ENCODE assay signal across 8 cellular contexts in genomic region chr7:127585044-127585953, GRCh38. TPM values are rescaled to one million over a fixed set of nuclear protein-coding genes. Genes with fewer than 3 reads are reported as not detected.
DNase-seq lines count a peak whose midpoint lies in the region; ATAC-seq and TF ChIP-seq lines count a peak whose summit lies in the region.

TSS of gene GCC1 (minus strand) at chr7:127585596. CDS start at chr7:127585182, 414 bp downstream.

- H3K27ac Mint-ChIP-seq in activated T-cell treated with anti-CD3 and anti-CD28 coated beads, Interleukin-2, amount 50 U/mL, for 24 hours: peak within 1 kb of the TSS; percentile 93

- intact Hi-C loops in PC-3 (cut with micrococcal nuclease): loop anchor here (5.0 kb wide), 1 partner anchor 82 kb away; no protein-coding TSS in a partner anchor

- BruUV-seq in PC-3 (replicated peaks; lab: Mats Ljungman, UMichigan): TSS peak; percentile 42

- H3K4me3 ChIP-seq in PC-3 (ENCODE audit: low read length) (peak within 1 kb of the TSS; percentile 90), muscle layer of colon (ENCODE audit: low read depth in 1 of 2, low read length in 2 of 2) (peak within 1 kb of the TSS; percentile 64 to 81)

- CTCF ChIA-PET in PC-3 (lab: Charles Lee): interaction anchor here (0.6 kb wide), 1 partner anchor 193 kb away, joined by 4 read pairs; the partner anchor contains the start of gene ZNF800

- H3K9me2 ChIP-seq in PC-3 (replicated peaks; ENCODE audit: low read length): no peaks in the 10 kb centered on the region

- H3K4me1 Mint-ChIP-seq in activated T-cell treated with anti-CD3 and anti-CD28 coated beads, Interleukin-2, amount 50 U/mL, for 24 hours (ENCODE audit: low read depth): peaks cover 77% of the 10 kb centered on the region

- H3K79me2 ChIP-seq in PC-3 (ENCODE audit: low read length): peaks cover 64% of the 10 kb centered on the region

- H3K9ac ChIP-seq in PC-3 (ENCODE audit: low read length) (peak within 1 kb of the TSS; percentile 90), muscle layer of colon (ENCODE audit: low read length) (peak within 1 kb of the TSS; percentile 62)

- H3K27ac ChIP-seq in PC-3 (ENCODE audit: low read length): peak within 1 kb of the TSS; percentile 46
- peak within 1 kb of the TSS; percentile 90 for H3K27ac ChIP-seq in muscle layer of colon (ENCODE audit: low read depth, low read length)

- H3F3A ChIP-seq in PC-3 (ENCODE audit: low read length, unreplicated experiment): no peaks in the 10 kb centered on the region

- TF ChIP-seq POLR2A in erythroblast (IDR thresholded peaks at IDR 0.05; ENCODE audit: low read length): peak; percentile 89

- H3K4me1 ChIP-seq in PC-3 (ENCODE audit: insufficient read depth, low read length) (peaks cover 27% of the 10 kb centered on the region), muscle layer of colon (ENCODE audit: insufficient read depth, low read length) (peaks cover 66% of the 10 kb centered on the region)

- peaks cover 27% of the 10 kb centered on the region for H4K20me1 ChIP-seq in PC-3 (ENCODE audit: low read length)

- no peaks in the 10 kb centered on the region for H3K27me3 Mint-ChIP-seq in activated T-cell treated with anti-CD3 and anti-CD28 coated beads, Interleukin-2, amount 50 U/mL, for 24 hours

- POLR2A ChIA-PET in PC-3 (lab: Charles Lee; ENCODE audit: unreplicated experiment): interaction anchor here (0.6 to 0.7 kb wide), 3 partner anchors 82 to 1155 kb away, joined by 4 to 5 read pairs (median 4); no protein-coding TSS in a partner anchor

- TF ChIP-seq CTCF in PC-3 (conservative IDR thresholded peaks at IDR 0.05; ENCODE audit: low read depth, low read length): no peak

- H3K9me3 Mint-ChIP-seq in activated T-cell treated with anti-CD3 and anti-CD28 coated beads, Interleukin-2, amount 50 U/mL, for 24 hours: no peaks in the 10 kb centered on the region

- H3K4me3 Mint-ChIP-seq in activated T-cell treated with anti-CD3 and anti-CD28 coated beads, Interleukin-2, amount 50 U/mL, for 24 hours: peak within 1 kb of the TSS; percentile 91

- ATAC-seq in GM21528 (IDR thresholded peaks at IDR 0.05; ENCODE audit: low FRiP score, unreplicated experiment) (peak; percentile 86), PC-3 (peak; percentile 67)

- peak within 1 kb of the TSS; percentile 99 for H3K4me2 ChIP-seq in PC-3 (ENCODE audit: low read length)

- H2AFZ ChIP-seq in PC-3 (ENCODE audit: low read length): peak within 1 kb of the TSS; percentile 84

- peaks cover 54% of the 10 kb centered on the region for H3K36me3 Mint-ChIP-seq in activated T-cell treated with anti-CD3 and anti-CD28 coated beads, Interleukin-2, amount 50 U/mL, for 24 hours (ENCODE audit: low read depth)

- H3K9me3 ChIP-seq in PC-3 (ENCODE audit: low read length): no peaks in the 10 kb centered on the region
- H3K9me3 ChIP-seq in muscle layer of colon (ENCODE audit: low read length): no peaks in the 10 kb centered on the region

- DNase-seq in DMS153 (lab: John Stamatoyannopoulos, UW) (peak; percentile 55), HuH-7.5 (ENCODE audit: low spot score) (peak; percentile 89), PC-3 (peak; percentile 90), erythroblast (lab: John Stamatoyannopoulos, UW) (peak; percentile 93 to 96)
- peak; percentile 99 for DNase-seq in activated T-cell treated with anti-CD3 and anti-CD28 coated beads, Interleukin-2, amount 50 U/mL, for 24 hours
- peak; percentile 88 for DNase-seq in stimulated activated CD8-positive, alpha-beta memory T cell treated with anti-CD3 and anti-CD28 coated beads, Interleukin-7, amount 100 ng/mL, for 24 hours (ENCODE audit: low read depth)

- no peaks in the 10 kb centered on the region for H3K27me3 ChIP-seq in PC-3 (ENCODE audit: low read length)
- H3K27me3 ChIP-seq in muscle layer of colon (ENCODE audit: control insufficient read depth in 1 of 2, insufficient read depth in 2 of 2, low read length in 2 of 2): no peaks in the 10 kb centered on the region

- peaks cover 9% of the 10 kb centered on the region for H3K36me3 ChIP-seq in PC-3 (ENCODE audit: low read depth, low read length)
- H3K36me3 ChIP-seq in muscle layer of colon (ENCODE audit: insufficient read depth, low read length): peaks cover 28% of the 10 kb centered on the region

RNA-seq across cellular contexts. Expression of gene GCC1, which starts in this region (rescaled TPM):
- total RNA-seq in PC-3 (2014; rRNA removed): 11.2 and 11.9 TPM in 2 replicates

Comparison
In these comparisons a context has a peak if more than half of its experiments do, and no peak if none do; other contexts are left out.
1. Peak in every context shown above with its lines: DNase-seq, ATAC-seq, H3K4me3 ChIP-seq and H3K27ac ChIP-seq.